Comparison of ENCODE assay signal across 9 cellular contexts in genomic region chr18:3060667-3061580, GRCh38. TPM values are rescaled to one million over a fixed set of nuclear protein-coding genes. Genes with fewer than 3 reads are reported as not detected.
A peak's percentile ranks its signal among the peaks of the same experiment; 100 is the strongest.
DNase-seq lines count a peak whose midpoint lies in the region; ATAC-seq and TF ChIP-seq lines count a peak whose summit lies in the region.
"Had no signal": no experiment of that assay in that cellular context is flagged by ENCODE, and none has a peak within 500 bp of the region (broad histone marks: within the 10 kb centered on the region; RNA-seq: fewer than 3 reads in every experiment).

No MANE protein-coding gene starts in this region.

- no peak for TF ChIP-seq POLR2A in prostate gland (IDR thresholded peaks at IDR 0.05)

- WGBS in prostate gland, result 83% methylated on average over 15 of the region's 15 CpGs

- no peak for ATAC-seq in GM19452 (IDR thresholded peaks at IDR 0.05; ENCODE audit: unreplicated experiment)

- TF ChIP-seq CTCF in prostate gland (IDR thresholded peaks at IDR 0.05), result no peak

- no peaks in the 10 kb centered on the region for H3K27me3 ChIP-seq in prostate gland (replicated peaks; ENCODE audit: insufficient read depth)

- H3K4me3 Mint-ChIP-seq in activated naive CD8-positive, alpha-beta T cell, result peak overlapping the region; percentile 74

- H3K27me3 Mint-ChIP-seq in activated naive CD8-positive, alpha-beta T cell, result no peaks in the 10 kb centered on the region

- no peaks in the 10 kb centered on the region for H3K9me3 ChIP-seq in prostate gland

- intact Hi-C loops in prostate gland (cut with DNase I), result loop anchor here (5.0 to 10.0 kb wide), 2 partner anchors 74 to 114 kb away; no protein-coding TSS in a partner anchor

- H3K9me3 Mint-ChIP-seq in activated naive CD8-positive, alpha-beta T cell (ENCODE audit: low read depth), result no peaks in the 10 kb centered on the region

- H3K36me3 Mint-ChIP-seq in activated naive CD8-positive, alpha-beta T cell, result no peaks in the 10 kb centered on the region

- no peaks in the 10 kb centered on the region for H3K4me1 ChIP-seq in prostate gland (replicated peaks)

- DNase-seq in GF-D8 (lab: John Stamatoyannopoulos, UW), result peak; percentile 79
- DNase-seq in Kasumi-1 (lab: John Stamatoyannopoulos, UW), result peak; percentile 73 to 84
- no peak for DNase-seq in prostate gland (ENCODE audit: low spot score)
- no peak for DNase-seq in NCI-H524 (lab: John Stamatoyannopoulos, UW)
- DNase-seq in cerebellar nuclear complex (lab: John Stamatoyannopoulos, UW), result no peak
- DNase-seq in NCI-H2171 (lab: John Stamatoyannopoulos, UW), result no peak
- DNase-seq: NCI-H1092 had no signal

- H3K27ac Mint-ChIP-seq in activated naive CD8-positive, alpha-beta T cell, result peak overlapping the region; percentile 98

- peaks cover 57% of the 10 kb centered on the region for H3K4me1 Mint-ChIP-seq in activated naive CD8-positive, alpha-beta T cell (ENCODE audit: low read depth)

- H3K27ac ChIP-seq in prostate gland, result peak overlapping the region; percentile 1 to 5

- H3K36me3 ChIP-seq in prostate gland, result no peaks in the 10 kb centered on the region

- no peak overlapping the region for H3K4me3 ChIP-seq in prostate gland

RNA-seq across cellular contexts. Expression of gene LPIN2, which starts 48.0 kb away (rescaled TPM):
- 100 to 1,000 TPM in 1 of 2 donors, 10 to 100 TPM in 1; 19.5 to 120 TPM for total RNA-seq in prostate gland

Comparison
In these comparisons a context has a peak if more than half of its experiments do, and no peak if none do; other contexts are left out.
1. DNase-seq: peak in GF-D8 (single experiment) and Kasumi-1 (2 of 2); none in prostate gland (single experiment), NCI-H524 (0 of 2), cerebellar nuclear complex (0 of 2) and NCI-H2171 (single experiment).